19 cellular contexts compared by ENCODE assay signal in the genomic region with DNA sequence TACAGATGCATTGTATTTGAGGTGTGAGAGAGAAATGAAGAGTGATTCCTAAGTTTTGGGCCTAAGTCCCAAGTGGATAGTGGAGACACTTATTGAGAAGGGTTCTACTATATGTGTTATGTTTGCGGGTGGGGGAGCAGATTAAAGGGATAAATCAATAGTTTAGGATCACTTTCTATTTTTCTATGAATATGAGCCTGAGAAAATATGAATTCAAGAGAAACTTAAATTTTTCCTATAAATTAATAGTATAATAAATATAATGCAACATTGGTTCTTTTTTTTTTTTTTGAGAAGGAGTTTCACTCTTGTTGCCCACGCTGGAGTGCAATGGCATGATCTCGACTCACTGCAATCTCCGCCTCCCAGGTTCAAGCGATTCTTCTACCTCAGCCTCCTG. TPM values are rescaled to one million over a fixed set of nuclear protein-coding genes. Genes with fewer than 3 reads are reported as not detected.
DNase-seq lines count a peak whose midpoint lies in the region; ATAC-seq and TF ChIP-seq lines count a peak whose summit lies in the region.
"Had no signal": no experiment of that assay in that cellular context is flagged by ENCODE, and none has a peak within 500 bp of the region (broad histone marks: within the 10 kb centered on the region; RNA-seq: fewer than 3 reads in every experiment).

No MANE protein-coding gene starts in this region.

- H3K36me3 ChIP-seq in Caco-2 (ENCODE audit: control insufficient read depth, insufficient read depth, low read length): no peaks in the 10 kb centered on the region; the same call in 1 of the 2 replicates
- H3K36me3 ChIP-seq: BE2C, Peyer's patch, SJSA1 had no signal

- peaks cover 58% of the 10 kb centered on the region for H3K4me1 Mint-ChIP-seq in activated T-cell treated with anti-CD3 and anti-CD28 coated beads, Interleukin-2, amount 50 U/mL, for 72 hours (ENCODE audit: low read depth)
- H3K4me1 Mint-ChIP-seq in Caco-2 (ENCODE audit: low read depth, unreplicated experiment) (peaks cover 22% of the 10 kb centered on the region), nephron progenitor cell (peaks cover 5% of the 10 kb centered on the region)
- H3K4me1 Mint-ChIP-seq in activated T-helper 17 cell treated with anti-CD3 and anti-CD28 coated beads, Interleukin-2, amount 50 U/mL, for 72 hours: peaks cover 35% of the 10 kb centered on the region

- no peaks in the 10 kb centered on the region for H3K9me3 ChIP-seq in Caco-2
- H3K9me3 ChIP-seq: BE2C, Peyer's patch, SJSA1 had no signal

- no peak for ATAC-seq in activated T-cell treated with anti-CD3 and anti-CD28 coated beads, Interleukin-2, amount 50 U/mL, for 72 hours (replicated peaks in 1 of 2)
- ATAC-seq in activated T-helper 17 cell treated with anti-CD3 and anti-CD28 coated beads, Interleukin-2, amount 50 U/mL, for 72 hours (replicated peaks): no peak
- ATAC-seq in GM21447 (IDR thresholded peaks at IDR 0.05; ENCODE audit: unreplicated experiment) (no peak), GM18517 (IDR thresholded peaks at IDR 0.05; ENCODE audit: unreplicated experiment) (no peak)

- no peak overlapping the region for H3K4me3 Mint-ChIP-seq in activated T-cell treated with anti-CD3 and anti-CD28 coated beads, Interleukin-2, amount 50 U/mL, for 72 hours
- H3K4me3 Mint-ChIP-seq in Caco-2 (ENCODE audit: unreplicated experiment) (no peak overlapping the region), nephron progenitor cell (no peak overlapping the region)
- no peak overlapping the region for H3K4me3 Mint-ChIP-seq in activated T-helper 17 cell treated with anti-CD3 and anti-CD28 coated beads, Interleukin-2, amount 50 U/mL, for 72 hours

- no peaks in the 10 kb centered on the region for H3K27me3 ChIP-seq in Caco-2 (replicated peaks; ENCODE audit: control insufficient read depth, insufficient read depth, low read length)
- H3K27me3 ChIP-seq: BE2C, Peyer's patch, SJSA1 had no signal

- H3K36me3 Mint-ChIP-seq in activated T-cell treated with anti-CD3 and anti-CD28 coated beads, Interleukin-2, amount 50 U/mL, for 72 hours (ENCODE audit: insufficient read depth in 2 of 2): peaks cover 0 to 3% of the 10 kb centered on the region in 2 donors
- H3K36me3 Mint-ChIP-seq in Caco-2 (ENCODE audit: insufficient read depth, unreplicated experiment): peaks cover 9% of the 10 kb centered on the region
- H3K36me3 Mint-ChIP-seq in activated T-helper 17 cell treated with anti-CD3 and anti-CD28 coated beads, Interleukin-2, amount 50 U/mL, for 72 hours (ENCODE audit: low read depth): no peaks in the 10 kb centered on the region
- H3K36me3 Mint-ChIP-seq in nephron progenitor cell (ENCODE audit: low read depth): no peaks in the 10 kb centered on the region

- no peaks in the 10 kb centered on the region for H3K27me3 Mint-ChIP-seq in activated T-cell treated with anti-CD3 and anti-CD28 coated beads, Interleukin-2, amount 50 U/mL, for 72 hours (ENCODE audit: low read depth)
- H3K27me3 Mint-ChIP-seq in Caco-2 (ENCODE audit: insufficient read depth, unreplicated experiment) (no peaks in the 10 kb centered on the region), nephron progenitor cell (ENCODE audit: low read depth, poor library complexity) (no peaks in the 10 kb centered on the region)
- no peaks in the 10 kb centered on the region for H3K27me3 Mint-ChIP-seq in activated T-helper 17 cell treated with anti-CD3 and anti-CD28 coated beads, Interleukin-2, amount 50 U/mL, for 72 hours

- intact Hi-C loops in Caco-2 (cut with micrococcal nuclease; ENCODE audit: unreplicated experiment): no loop called here

- H3K9me3 Mint-ChIP-seq in activated T-cell treated with anti-CD3 and anti-CD28 coated beads, Interleukin-2, amount 50 U/mL, for 72 hours: no peaks in the 10 kb centered on the region
- H3K9me3 Mint-ChIP-seq in Caco-2 (ENCODE audit: unreplicated experiment): no peaks in the 10 kb centered on the region
- H3K9me3 Mint-ChIP-seq in activated T-helper 17 cell treated with anti-CD3 and anti-CD28 coated beads, Interleukin-2, amount 50 U/mL, for 72 hours: no peaks in the 10 kb centered on the region
- H3K9me3 Mint-ChIP-seq in nephron progenitor cell: no peaks in the 10 kb centered on the region

- TF ChIP-seq CTCF in Caco-2 (IDR thresholded peaks at IDR 0.05; ENCODE audit: insufficient read depth in 1 of 2, low read depth in 1 of 2, low read length in 1 of 2, severe bottlenecking in 1 of 2, unreplicated experiment in 1 of 2) (no peak), nephron progenitor cell (IDR thresholded peaks at IDR 0.05) (no peak)

- CTCF ChIA-PET in Caco-2 (lab: Charles Lee): no interaction called here

- peaks cover 17% of the 10 kb centered on the region for H3K4me1 ChIP-seq in Caco-2
- H3K4me1 ChIP-seq: BE2C had no signal

- POLR2A ChIA-PET in Caco-2 (lab: Charles Lee): interaction anchor here (0.6 kb wide), 1 partner anchor 317 kb away, joined by 10 read pairs; no protein-coding TSS in a partner anchor

- DNase-seq in activated T-cell treated with anti-CD3 and anti-CD28 coated beads, Interleukin-2, amount 50 U/mL, for 72 hours: no peak
- DNase-seq in activated T-cell treated with anti-CD3 and anti-CD28 coated beads for 4 hours (no peak), Caco-2 (no peak), nephron progenitor cell (no peak), HT-29 (ENCODE audit: low spot score) (no peak)
- DNase-seq: BE2C, GDM1, GM23248, HCEC 1CT, KBM-7, NCI-H1105 treated with DMSO at 0.1 percent for 48 hours, NCI-H1694, NCI-H2081 treated with DMSO at 0.1 percent for 48 hours, NCI-H446 treated with DMSO at 0.1 percent for 48 hours, Peyer's patch had no signal

- BruUV-seq in Caco-2 (replicated peaks; lab: Mats Ljungman, UMichigan): no TSS peak

- no peak overlapping the region for H3K4me3 ChIP-seq in Caco-2 (ENCODE audit: low read depth, low read length)
- H3K4me3 ChIP-seq: GM23248, Peyer's patch, SJSA1 had no signal

- H3K27ac Mint-ChIP-seq in activated T-cell treated with anti-CD3 and anti-CD28 coated beads, Interleukin-2, amount 50 U/mL, for 72 hours: peak overlapping the region; percentile 79
- peak overlapping the region; percentile 3 for H3K27ac Mint-ChIP-seq in Caco-2 (ENCODE audit: unreplicated experiment)
- H3K27ac Mint-ChIP-seq in activated T-helper 17 cell treated with anti-CD3 and anti-CD28 coated beads, Interleukin-2, amount 50 U/mL, for 72 hours: peak overlapping the region; percentile 0
- peak overlapping the region; percentile 12 for H3K27ac Mint-ChIP-seq in nephron progenitor cell

RNA-seq across cellular contexts. Expression of a gene that starts 31.3 kb away (rescaled TPM):
- 10 to 100 TPM; 32.2 to 35.2 TPM for total RNA-seq in activated T-cell treated with anti-CD3 and anti-CD28 coated beads, Interleukin-2, amount 50 U/mL, for 72 hours
- 48.1 and 51.5 TPM in 2 replicates for total RNA-seq in Caco-2 (2022)
- 10 to 100 TPM; 28.2 to 30.3 TPM for total RNA-seq in activated T-helper 17 cell treated with anti-CD3 and anti-CD28 coated beads, Interleukin-2, amount 50 U/mL, for 72 hours
- total RNA-seq in HT-29 (2014; rRNA removed; shearing (Covaris generic)): 34.0 and 34.1 TPM in 2 replicates

RNA-seq across cellular contexts. Expression of a gene that starts 54.5 kb away (rescaled TPM):
- total RNA-seq in activated T-cell treated with anti-CD3 and anti-CD28 coated beads, Interleukin-2, amount 50 U/mL, for 72 hours: 1 to 10 TPM; 4.2 to 7.3 TPM
- total RNA-seq in Caco-2 (2022): 7.6 and 9.1 TPM in 2 replicates
- total RNA-seq in activated T-helper 17 cell treated with anti-CD3 and anti-CD28 coated beads, Interleukin-2, amount 50 U/mL, for 72 hours: 1 to 10 TPM; 2.4 to 4.6 TPM
- total RNA-seq in HT-29 (2014; rRNA removed; shearing (Covaris generic)): 8.0 and 8.3 TPM in 2 replicates

RNA-seq across cellular contexts. Expression of a gene that starts 54.8 kb away (rescaled TPM):
- 10 to 100 TPM; 75.6 to 77.7 TPM for total RNA-seq in activated T-cell treated with anti-CD3 and anti-CD28 coated beads, Interleukin-2, amount 50 U/mL, for 72 hours
- 75.9 and 101 TPM in 2 replicates for total RNA-seq in Caco-2 (2022)
- total RNA-seq in activated T-helper 17 cell treated with anti-CD3 and anti-CD28 coated beads, Interleukin-2, amount 50 U/mL, for 72 hours: 10 to 100 TPM; 59.1 to 62.1 TPM
- 140 and 152 TPM in 2 replicates for total RNA-seq in HT-29 (2014; rRNA removed; shearing (Covaris generic))

Comparison
In these comparisons a context has a peak if more than half of its experiments do, and no peak if none do; other contexts are left out.
1. H3K27ac Mint-ChIP-seq: peak in every context shown above with its lines; median percentile 79 in activated T-cell treated with anti-CD3 and anti-CD28 coated beads, Interleukin-2, amount 50 U/mL, for 72 hours; 12 in nephron progenitor cell; 3 in Caco-2; 0 in activated T-helper 17 cell treated with anti-CD3 and anti-CD28 coated beads, Interleukin-2, amount 50 U/mL, for 72 hours.